In genomic region chr2:67848551-67848950, GRCh38 we compare ENCODE assay signal across 23 cellular contexts.
"Had no signal": no experiment of that assay in that cellular context is flagged by ENCODE, and none has a peak within 500 bp of the region (broad histone marks: within the 10 kb centered on the region; RNA-seq: fewer than 3 reads in every experiment).

No MANE protein-coding gene starts in this region.

- H3K4me3 Mint-ChIP-seq: central memory CD8-positive, alpha-beta T cell; naive thymus-derived CD8-positive, alpha-beta T cell; neural crest cell; stimulated activated effector memory CD8-positive, alpha-beta T cell treated with anti-CD3 and anti-CD28 coated beads, Interleukin-12 subunit alpha, Interleukin-12 subunit beta, amount 100 ng/mL, for 72 hours; stimulated activated naive CD8-positive, alpha-beta T cell treated with anti-CD3 and anti-CD28 coated beads, Interleukin-15, Interleukin-2, amounts not matched to agents 100 ng/mL and 50 ng/mL, for 24 hours had no signal

- H3K36me3 Mint-ChIP-seq: naive thymus-derived CD8-positive, alpha-beta T cell; stimulated activated effector memory CD8-positive, alpha-beta T cell treated with anti-CD3 and anti-CD28 coated beads, Interleukin-12 subunit alpha, Interleukin-12 subunit beta, amount 100 ng/mL, for 72 hours had no signal

- H3K27me3 ChIP-seq: esophagus squamous epithelium, foreskin keratinocyte, hepatocyte, ovary, tibial artery, upper lobe of right lung, vagina had no signal

- H3K4me2 ChIP-seq: hepatocyte had no signal

- H3K4me1 ChIP-seq: foreskin keratinocyte, prostate gland had no signal

- H2AFZ ChIP-seq: hepatocyte had no signal

- H3K9me3 Mint-ChIP-seq: central memory CD8-positive, alpha-beta T cell; naive thymus-derived CD8-positive, alpha-beta T cell; neural crest cell; stimulated activated effector memory CD8-positive, alpha-beta T cell treated with anti-CD3 and anti-CD28 coated beads, Interleukin-12 subunit alpha, Interleukin-12 subunit beta, amount 100 ng/mL, for 72 hours; stimulated activated naive CD8-positive, alpha-beta T cell treated with anti-CD3 and anti-CD28 coated beads, Interleukin-15, Interleukin-2, amounts not matched to agents 100 ng/mL and 50 ng/mL, for 24 hours had no signal

- ATAC-seq: foreskin keratinocyte; left ventricle myocardium superior; mucosa of descending colon; naive thymus-derived CD8-positive, alpha-beta T cell; stimulated activated effector memory CD8-positive, alpha-beta T cell treated with anti-CD3 and anti-CD28 coated beads, Interleukin-12 subunit alpha, Interleukin-12 subunit beta, amount 100 ng/mL, for 72 hours; upper lobe of right lung had no signal

- H3K4me1 Mint-ChIP-seq: central memory CD8-positive, alpha-beta T cell; naive thymus-derived CD8-positive, alpha-beta T cell; stimulated activated effector memory CD8-positive, alpha-beta T cell treated with anti-CD3 and anti-CD28 coated beads, Interleukin-12 subunit alpha, Interleukin-12 subunit beta, amount 100 ng/mL, for 72 hours had no signal

- H3K79me2 ChIP-seq: hepatocyte had no signal

- H3K4me3 ChIP-seq: esophagus squamous epithelium, hepatocyte, lung, mucosa of descending colon, ovary, prostate gland, tibial artery, upper lobe of right lung, vagina had no signal

- DNase-seq: effector memory CD4-positive, alpha-beta T cell; esophagus squamous epithelium; foreskin keratinocyte; kidney; left cardiac atrium; left ventricle myocardium superior; mucosa of descending colon; naive thymus-derived CD8-positive, alpha-beta T cell; ovary; small intestine; stimulated activated CD4-positive, alpha-beta T cell treated with anti-CD3 and anti-CD28 coated beads, Interleukin-4, amount 100 ng/mL, for 1 hour; stimulated activated CD8-positive, alpha-beta memory T cell treated with anti-CD3 and anti-CD28 coated beads, Interleukin-4, amount 100 ng/mL, for 48 hours; tibial artery; upper lobe of right lung had no signal

- H3K27ac Mint-ChIP-seq: naive thymus-derived CD8-positive, alpha-beta T cell; stimulated activated effector memory CD8-positive, alpha-beta T cell treated with anti-CD3 and anti-CD28 coated beads, Interleukin-12 subunit alpha, Interleukin-12 subunit beta, amount 100 ng/mL, for 72 hours; stimulated activated naive CD8-positive, alpha-beta T cell treated with anti-CD3 and anti-CD28 coated beads, Interleukin-15, Interleukin-2, amounts not matched to agents 100 ng/mL and 50 ng/mL, for 24 hours had no signal

- H3K9me3 ChIP-seq: esophagus squamous epithelium, mucosa of descending colon, ovary, prostate gland, tibial artery, upper lobe of right lung, vagina had no signal

- H3K36me3 ChIP-seq: esophagus squamous epithelium, ovary, prostate gland, tibial artery, upper lobe of right lung, vagina had no signal

- H3K27ac ChIP-seq: epithelial cell of prostate, esophagus squamous epithelium, foreskin keratinocyte, hepatocyte, ovary, prostate gland, tibial artery, upper lobe of right lung, vagina had no signal
